8 cellular contexts compared by ENCODE assay signal in genomic region chrX:38175140-38175539, GRCh38. TPM values are rescaled to one million over a fixed set of nuclear protein-coding genes. Genes with fewer than 3 reads are reported as not detected.
A peak's percentile ranks its signal among the peaks of the same experiment; 100 is the strongest.
DNase-seq lines count a peak whose midpoint lies in the region; ATAC-seq and TF ChIP-seq lines count a peak whose summit lies in the region.

No MANE protein-coding gene starts in this region.

- H3K27ac Mint-ChIP-seq in stimulated activated memory B cell treated with anti-CD40 and anti-IgM and Interleukin-4, amounts not matched to agents 10 μg/mL and 1 μg/mL and 100 μg/mL, for 72 hours: no peak overlapping the region

- DNase-seq in AG09319 (ENCODE audit: extremely low read depth, low read depth) (no peak), NCI-H446 (lab: John Stamatoyannopoulos, UW) (peak; percentile 25 to 62), dorsolateral prefrontal cortex (peak in 4 of 10 donors; percentile 7 to 43 (median 20)), pons (ENCODE audit: low spot score) (peak; percentile 6)

- no peak overlapping the region for H3K4me3 Mint-ChIP-seq in stimulated activated memory B cell treated with anti-CD40 and anti-IgM and Interleukin-4, amounts not matched to agents 10 μg/mL and 1 μg/mL and 100 μg/mL, for 72 hours

- no peaks in the 10 kb centered on the region for H3K36me3 Mint-ChIP-seq in stimulated activated memory B cell treated with anti-CD40 and anti-IgM and Interleukin-4, amounts not matched to agents 10 μg/mL and 1 μg/mL and 100 μg/mL, for 72 hours

- TF ChIP-seq CTCF in AG09319 (IDR thresholded peaks at IDR 0.05; ENCODE audit: low read depth, low read length) (peak; percentile 34), dorsolateral prefrontal cortex (IDR thresholded peaks at IDR 0.05 in 54 of 56, conservative IDR thresholded peaks at IDR 0.05 in 2 of 56; ENCODE audit: low read depth in 1 of 56, partially characterized antibody in 56 of 56) (peak in 39 of 56 donors; percentile 12 to 63 (median 31))

- H3K9me3 Mint-ChIP-seq in stimulated activated memory B cell treated with anti-CD40 and anti-IgM and Interleukin-4, amounts not matched to agents 10 μg/mL and 1 μg/mL and 100 μg/mL, for 72 hours: no peaks in the 10 kb centered on the region

- no peaks in the 10 kb centered on the region for H3K4me1 Mint-ChIP-seq in stimulated activated memory B cell treated with anti-CD40 and anti-IgM and Interleukin-4, amounts not matched to agents 10 μg/mL and 1 μg/mL and 100 μg/mL, for 72 hours

- ATAC-seq in GM21576 (IDR thresholded peaks at IDR 0.05; ENCODE audit: unreplicated experiment): peak; percentile 60
- no peak for ATAC-seq in HG02759 (IDR thresholded peaks at IDR 0.05; ENCODE audit: unreplicated experiment)
- ATAC-seq in GM19455 (IDR thresholded peaks at IDR 0.05; ENCODE audit: unreplicated experiment): no peak
- ATAC-seq in stimulated activated memory B cell treated with anti-CD40 and anti-IgM and Interleukin-4, amounts not matched to agents 10 μg/mL and 1 μg/mL and 100 μg/mL, for 72 hours: no peak

- no peak overlapping the region for H3K27ac ChIP-seq in dorsolateral prefrontal cortex

- H3K27me3 ChIP-seq in dorsolateral prefrontal cortex: peaks cover 0 to 85% (median 26%) of the 10 kb centered on the region in 45 donors

- H3K4me3 ChIP-seq in dorsolateral prefrontal cortex: no peak overlapping the region

- intact Hi-C loops in dorsolateral prefrontal cortex (cut with DNase I): loop anchor here in 1 of 2 donors (10.0 kb wide), 1 partner anchor 430 kb away; no protein-coding TSS in a partner anchor

- no peaks in the 10 kb centered on the region for H3K27me3 Mint-ChIP-seq in stimulated activated memory B cell treated with anti-CD40 and anti-IgM and Interleukin-4, amounts not matched to agents 10 μg/mL and 1 μg/mL and 100 μg/mL, for 72 hours

RNA-seq across cellular contexts. Expression of gene SRPX, which starts 45.5 kb away (rescaled TPM):
- 10 to 100 TPM in 14 of 120 experiments, 1 to 10 TPM in 106; 1.3 to 17.1 (median 5.5) TPM for total RNA-seq in dorsolateral prefrontal cortex
